ENCODE assay signal across 8 cellular contexts in genomic region chr4:182806259-182807252, GRCh38.
DNase-seq lines count a peak whose midpoint lies in the region; ATAC-seq lines count a peak whose summit lies in the region.

No MANE protein-coding gene starts in this region.

- H3K27me3 ChIP-seq in mononuclear cell (ENCODE audit: insufficient read depth, low read length): no peaks in the 10 kb centered on the region

- peak overlapping the region; percentile 17 for H3K4me3 ChIP-seq in mononuclear cell (ENCODE audit: low read length)

- ATAC-seq in GM18867 (IDR thresholded peaks at IDR 0.05; ENCODE audit: unreplicated experiment): peak; percentile 64
- ATAC-seq in HG03095 (IDR thresholded peaks at IDR 0.05; ENCODE audit: unreplicated experiment): peak; percentile 85

- peaks cover 33% of the 10 kb centered on the region for H3K4me1 ChIP-seq in mononuclear cell (ENCODE audit: insufficient read depth, low read length)

- DNase-seq in AG20443 (ENCODE audit: low spot score) (peak; percentile 89), NCI-H82 (lab: John Stamatoyannopoulos, UW) (peak; percentile 69), epidermal melanocyte (ENCODE audit: insufficient read length, low spot score) (peak; percentile 54)
- peak; percentile 62 for DNase-seq in activated CD8-positive, alpha-beta memory T cell treated with anti-CD3 and anti-CD28 coated beads, Interleukin-2, amount 50 U/mL, for 4 hours
- DNase-seq in stimulated activated CD8-positive, alpha-beta memory T cell treated with anti-CD3 and anti-CD28 coated beads, Interleukin-15, amount 100 ng/mL, for 48 hours (ENCODE audit: low read depth in 2 of 2): peak; percentile 38 to 51

- no peaks in the 10 kb centered on the region for H3K9me3 ChIP-seq in mononuclear cell (ENCODE audit: low read depth, low read length)

Comparison
In these comparisons a context has a peak if more than half of its experiments do, and no peak if none do; other contexts are left out.
1. Peak in every context shown above with its lines: DNase-seq, ATAC-seq and H3K4me3 ChIP-seq.